ENCODE assay signal across 21 cellular contexts in the genomic region with DNA sequence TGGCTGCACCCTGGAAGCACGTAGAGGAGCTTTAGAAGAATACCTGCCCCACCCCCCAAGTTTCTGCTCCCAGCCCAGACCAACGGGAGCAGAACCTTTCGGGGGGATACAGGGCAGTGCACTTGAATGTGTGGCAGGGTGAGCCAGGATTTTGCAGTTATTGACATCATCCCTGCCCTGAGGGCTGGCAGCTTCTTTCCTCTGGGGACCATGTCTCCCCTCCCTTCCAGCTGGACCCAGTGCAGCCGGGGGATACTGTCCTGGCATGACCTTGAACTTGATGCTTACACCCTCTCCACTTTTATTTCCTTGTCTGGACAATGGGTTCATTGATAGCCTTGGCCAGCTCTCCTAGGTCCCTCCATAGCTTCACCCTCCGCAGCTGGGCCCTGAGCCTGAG.
"Had no signal": no experiment of that assay in that cellular context is flagged by ENCODE, and none has a peak within 500 bp of the region (broad histone marks: within the 10 kb centered on the region; RNA-seq: fewer than 3 reads in every experiment).

No MANE protein-coding gene starts in this region.

- H2AFZ ChIP-seq: PC-9 had no signal

- ATAC-seq: activated CD8-positive, alpha-beta T cell treated with anti-CD3 and anti-CD28 coated beads, Interleukin-2, amount 10 ng/mL, durations not matched to agents 7 days and 5 days; body of pancreas; Right ventricle myocardium inferior had no signal

- H3K9me3 ChIP-seq: body of pancreas, breast epithelium had no signal

- H3K4me3 ChIP-seq: body of pancreas, breast epithelium, PC-9 had no signal

- H3K4me1 ChIP-seq: breast epithelium had no signal

- H3K4me2 ChIP-seq: PC-9 had no signal

- H3K36me3 ChIP-seq: breast epithelium had no signal

- DNase-seq: activated CD4-positive, alpha-beta T cell treated with anti-CD3 and anti-CD28 coated beads, Interleukin-2, amount 10 ng/mL, durations not matched to agents 24 days and 14 days; activated CD4-positive, alpha-beta T cell treated with anti-CD3 and anti-CD28 coated beads, Interleukin-2, amount 50 U/mL, for 48 hours; activated CD8-positive, alpha-beta T cell treated with anti-CD3 and anti-CD28 coated beads, Interleukin-2, amount 10 ng/mL, durations not matched to agents 7 days and 5 days; activated gamma-delta T cell; activated naive CD4-positive, alpha-beta T cell treated with Interleukin-2 at 50 U/mL for 16 hours; activated naive CD8-positive, alpha-beta T cell treated with anti-CD3 and anti-CD28 coated beads, Interleukin-2, amount 10 ng/mL, durations not matched to agents 7 days and 5 days; activated T-cell treated with anti-CD3 and anti-CD28 coated beads, Interleukin-2, amount 50 U/mL, for 24 hours; body of pancreas; Karpas-422; KBM-7; NCI-H1417 treated with DMSO at 0.1 percent for 48 hours; NCI-H2029 treated with DMSO at 0.1 percent for 48 hours; NCI-H2107; PC-9; SIG-M5; SW 1271; T-helper 1 cell; T1000 had no signal

- H3K27ac ChIP-seq: body of pancreas, breast epithelium, PC-9, RWPE1 had no signal
